24 cellular contexts compared by ENCODE assay signal in genomic region chr7:128174391-128174790, GRCh38.
DNase-seq lines count a peak whose midpoint lies in the region; ATAC-seq and TF ChIP-seq lines count a peak whose summit lies in the region.
"Had no signal": no experiment of that assay in that cellular context is flagged by ENCODE, and none has a peak within 500 bp of the region (broad histone marks: within the 10 kb centered on the region; RNA-seq: fewer than 3 reads in every experiment).

No MANE protein-coding gene starts in this region.

- intact Hi-C loops in natural killer cell (cut with micrococcal nuclease), result no loop called here

- H3K9me3 ChIP-seq in WERI-Rb-1 (ENCODE audit: severe bottlenecking), result no peaks in the 10 kb centered on the region
- H3K9me3 ChIP-seq: uterus had no signal

- no peaks in the 10 kb centered on the region for H3K36me3 Mint-ChIP-seq in natural killer cell
- H3K36me3 Mint-ChIP-seq in mesothelial cell of epicardium, result no peaks in the 10 kb centered on the region
- H3K36me3 Mint-ChIP-seq: activated CD8-positive, alpha-beta memory T cell treated with anti-CD3 and anti-CD28 coated beads, Interleukin-2, amount 10 ng/mL, durations not matched to agents 7 days and 5 days; naive thymus-derived CD8-positive, alpha-beta T cell had no signal

- peak; percentile 56 for DNase-seq in activated effector memory CD4-positive, alpha-beta T cell treated with anti-CD3 and anti-CD28 coated beads, Interleukin-2, amount 50 U/mL, for 16 hours
- no peak for DNase-seq in activated effector memory CD4-positive, alpha-beta T cell treated with Interleukin-2 at 50 U/mL for 16 hours
- DNase-seq in NCI-H1694 treated with DMSO at 0.1 percent for 48 hours (lab: John Stamatoyannopoulos, UW) (peak; percentile 98), WERI-Rb-1 (peak; percentile 27), natural killer cell (no peak), mesothelial cell of epicardium (ENCODE audit: low spot score in 2 of 2, unreplicated experiment in 2 of 2) (no peak), NCI-H2227 (lab: John Stamatoyannopoulos, UW; ENCODE audit: unreplicated experiment) (no peak)
- DNase-seq: activated CD8-positive, alpha-beta memory T cell treated with anti-CD3 and anti-CD28 coated beads, Interleukin-2, amount 10 ng/mL, durations not matched to agents 7 days and 5 days; activated naive CD4-positive, alpha-beta T cell treated with anti-CD3 and anti-CD28 coated beads for 36 hours; activated T-cell treated with anti-CD3 and anti-CD28 coated beads, Interleukin-2, amount 50 U/mL, for 72 hours; amygdala; COR-L47; DMS79; effector CD4-positive, alpha-beta T cell; naive thymus-derived CD8-positive, alpha-beta T cell; NCI-H1092; NCI-H2029; NCI-H226; SHP77; stimulated activated naive CD8-positive, alpha-beta T cell treated with anti-CD3 and anti-CD28 coated beads, Interleukin-15, amount 100 ng/mL, for 72 hours; uterus had no signal

- H3K27me3 ChIP-seq in WERI-Rb-1 (ENCODE audit: insufficient read depth, low read depth, severe bottlenecking), result no peaks in the 10 kb centered on the region
- H3K27me3 ChIP-seq: uterus had no signal

- no peaks in the 10 kb centered on the region for H3K36me3 ChIP-seq in WERI-Rb-1
- H3K36me3 ChIP-seq: uterus had no signal

- no peak overlapping the region for H3K27ac Mint-ChIP-seq in natural killer cell
- no peak overlapping the region for H3K27ac Mint-ChIP-seq in mesothelial cell of epicardium
- H3K27ac Mint-ChIP-seq: activated CD8-positive, alpha-beta memory T cell treated with anti-CD3 and anti-CD28 coated beads, Interleukin-2, amount 10 ng/mL, durations not matched to agents 7 days and 5 days; activated naive CD4-positive, alpha-beta T cell treated with anti-CD3 and anti-CD28 coated beads for 36 hours; activated T-cell treated with anti-CD3 and anti-CD28 coated beads, Interleukin-2, amount 50 U/mL, for 72 hours; stimulated activated naive CD8-positive, alpha-beta T cell treated with anti-CD3 and anti-CD28 coated beads, Interleukin-15, amount 100 ng/mL, for 72 hours had no signal

- H3K4me3 Mint-ChIP-seq in natural killer cell (no peak overlapping the region), mesothelial cell of epicardium (no peak overlapping the region)
- H3K4me3 Mint-ChIP-seq: activated CD8-positive, alpha-beta memory T cell treated with anti-CD3 and anti-CD28 coated beads, Interleukin-2, amount 10 ng/mL, durations not matched to agents 7 days and 5 days; activated naive CD4-positive, alpha-beta T cell treated with anti-CD3 and anti-CD28 coated beads for 36 hours; activated T-cell treated with anti-CD3 and anti-CD28 coated beads, Interleukin-2, amount 50 U/mL, for 72 hours; naive thymus-derived CD8-positive, alpha-beta T cell; stimulated activated naive CD8-positive, alpha-beta T cell treated with anti-CD3 and anti-CD28 coated beads, Interleukin-15, amount 100 ng/mL, for 72 hours had no signal

- TF ChIP-seq CTCF in WERI-Rb-1 (IDR thresholded peaks at IDR 0.05; ENCODE audit: low read depth, low read length) (no peak), natural killer cell (IDR thresholded peaks at IDR 0.05) (no peak), mesothelial cell of epicardium (IDR thresholded peaks at IDR 0.05; ENCODE audit: unreplicated experiment) (no peak)

- H3K4me3 ChIP-seq in WERI-Rb-1 (ENCODE audit: low read depth, low read length), result no peak overlapping the region
- H3K4me3 ChIP-seq: uterus had no signal

- ATAC-seq in natural killer cell (no peak), GM21526 (IDR thresholded peaks at IDR 0.05; ENCODE audit: low FRiP score, unreplicated experiment) (no peak)
- ATAC-seq: activated CD8-positive, alpha-beta memory T cell treated with anti-CD3 and anti-CD28 coated beads, Interleukin-2, amount 10 ng/mL, durations not matched to agents 7 days and 5 days; activated T-cell treated with anti-CD3 and anti-CD28 coated beads, Interleukin-2, amount 50 U/mL, for 72 hours; HCT116; naive thymus-derived CD8-positive, alpha-beta T cell; stimulated activated naive CD8-positive, alpha-beta T cell treated with anti-CD3 and anti-CD28 coated beads, Interleukin-15, amount 100 ng/mL, for 72 hours had no signal

- H3K4me1 Mint-ChIP-seq in natural killer cell (no peaks in the 10 kb centered on the region), mesothelial cell of epicardium (no peaks in the 10 kb centered on the region)

- peaks cover 35 to 53% of the 10 kb centered on the region in 2 donors for H3K27me3 Mint-ChIP-seq in natural killer cell (ENCODE audit: low read depth in 2 of 2)
- peaks cover 93% of the 10 kb centered on the region for H3K27me3 Mint-ChIP-seq in mesothelial cell of epicardium (ENCODE audit: low read depth)

- no peak overlapping the region for H3K27ac ChIP-seq in WERI-Rb-1
- H3K27ac ChIP-seq: KMS-11, uterus had no signal

- H3K9me3 Mint-ChIP-seq in natural killer cell (no peaks in the 10 kb centered on the region), mesothelial cell of epicardium (no peaks in the 10 kb centered on the region)
- H3K9me3 Mint-ChIP-seq: activated naive CD4-positive, alpha-beta T cell treated with anti-CD3 and anti-CD28 coated beads for 36 hours; activated T-cell treated with anti-CD3 and anti-CD28 coated beads, Interleukin-2, amount 50 U/mL, for 72 hours; naive thymus-derived CD8-positive, alpha-beta T cell; stimulated activated naive CD8-positive, alpha-beta T cell treated with anti-CD3 and anti-CD28 coated beads, Interleukin-15, amount 100 ng/mL, for 72 hours had no signal

Comparison
In these comparisons a context has a peak if more than half of its experiments do, and no peak if none do; other contexts are left out.
1. DNase-seq: peak in activated effector memory CD4-positive, alpha-beta T cell treated with anti-CD3 and anti-CD28 coated beads, Interleukin-2, amount 50 U/mL, for 16 hours (single experiment), NCI-H1694 treated with DMSO at 0.1 percent for 48 hours (single experiment) and WERI-Rb-1 (single experiment); none in activated effector memory CD4-positive, alpha-beta T cell treated with Interleukin-2 at 50 U/mL for 16 hours (single experiment), natural killer cell (single experiment), mesothelial cell of epicardium (0 of 2) and NCI-H2227 (single experiment).